ENCODE assay signal across 1 cellular context in the genomic region with DNA sequence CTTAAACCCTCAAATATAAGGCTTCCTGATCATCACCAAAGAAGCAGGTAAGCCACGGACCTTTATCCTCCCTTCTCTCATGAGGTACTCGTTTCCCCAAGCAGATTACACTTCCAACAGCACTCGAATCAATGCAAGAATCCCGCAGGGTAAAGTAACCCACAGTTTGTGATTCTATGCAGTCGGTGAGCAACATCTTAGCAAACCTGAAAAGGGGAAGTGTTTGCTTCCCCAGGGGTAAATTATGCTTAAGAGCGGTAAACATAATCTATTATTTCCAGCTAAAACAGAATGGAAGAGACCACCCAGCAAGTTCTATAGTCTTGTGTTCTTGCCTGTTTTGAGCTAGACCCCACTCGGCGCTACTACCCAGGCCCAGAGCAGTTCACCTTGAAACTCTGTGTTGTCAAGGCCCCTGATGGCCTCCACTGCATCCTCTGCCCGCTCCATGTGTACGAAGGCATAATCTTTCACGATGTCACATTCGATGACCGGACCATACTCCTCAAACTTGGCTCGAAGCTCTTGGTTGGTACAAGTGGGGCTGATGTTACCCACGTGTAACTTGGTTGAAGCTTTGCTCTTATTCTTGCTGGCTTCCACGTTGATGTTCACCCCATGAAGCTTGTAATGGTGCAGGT.
TF ChIP-seq lines count a peak whose summit lies in the region.

No MANE protein-coding gene starts in this region.

TF ChIP-seq in GM23338, 12 proteins besides CTCF, POLR2A, EP300 and RAD21 (continued from another document):
- TF ChIP-seq, protein P1, sequence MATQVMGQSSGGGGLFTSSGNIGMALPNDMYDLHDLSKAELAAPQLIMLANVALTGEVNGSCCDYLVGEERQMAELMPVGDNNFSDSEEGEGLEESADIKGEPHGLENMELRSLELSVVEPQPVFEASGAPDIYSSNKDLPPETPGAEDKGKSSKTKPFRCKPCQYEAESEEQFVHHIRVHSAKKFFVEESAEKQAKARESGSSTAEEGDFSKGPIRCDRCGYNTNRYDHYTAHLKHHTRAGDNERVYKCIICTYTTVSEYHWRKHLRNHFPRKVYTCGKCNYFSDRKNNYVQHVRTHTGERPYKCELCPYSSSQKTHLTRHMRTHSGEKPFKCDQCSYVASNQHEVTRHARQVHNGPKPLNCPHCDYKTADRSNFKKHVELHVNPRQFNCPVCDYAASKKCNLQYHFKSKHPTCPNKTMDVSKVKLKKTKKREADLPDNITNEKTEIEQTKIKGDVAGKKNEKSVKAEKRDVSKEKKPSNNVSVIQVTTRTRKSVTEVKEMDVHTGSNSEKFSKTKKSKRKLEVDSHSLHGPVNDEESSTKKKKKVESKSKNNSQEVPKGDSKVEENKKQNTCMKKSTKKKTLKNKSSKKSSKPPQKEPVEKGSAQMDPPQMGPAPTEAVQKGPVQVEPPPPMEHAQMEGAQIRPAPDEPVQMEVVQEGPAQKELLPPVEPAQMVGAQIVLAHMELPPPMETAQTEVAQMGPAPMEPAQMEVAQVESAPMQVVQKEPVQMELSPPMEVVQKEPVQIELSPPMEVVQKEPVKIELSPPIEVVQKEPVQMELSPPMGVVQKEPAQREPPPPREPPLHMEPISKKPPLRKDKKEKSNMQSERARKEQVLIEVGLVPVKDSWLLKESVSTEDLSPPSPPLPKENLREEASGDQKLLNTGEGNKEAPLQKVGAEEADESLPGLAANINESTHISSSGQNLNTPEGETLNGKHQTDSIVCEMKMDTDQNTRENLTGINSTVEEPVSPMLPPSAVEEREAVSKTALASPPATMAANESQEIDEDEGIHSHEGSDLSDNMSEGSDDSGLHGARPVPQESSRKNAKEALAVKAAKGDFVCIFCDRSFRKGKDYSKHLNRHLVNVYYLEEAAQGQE (IDR thresholded peaks at IDR 0.05; ENCODE audit: unreplicated experiment): no peak
- TF ChIP-seq STAT1 (IDR thresholded peaks at IDR 0.05; ENCODE audit: unreplicated experiment) (no peak), EZH2phosphoT487 (IDR thresholded peaks at IDR 0.05; ENCODE audit: unreplicated experiment) (no peak), NANOG (IDR thresholded peaks at IDR 0.05; ENCODE audit: borderline replicate concordance) (no peak), ZNF331 (CRISPR knock-in tag; IDR thresholded peaks at IDR 0.05; ENCODE audit: low read depth) (no peak), EZH2 (IDR thresholded peaks at IDR 0.05; ENCODE audit: low read depth, unreplicated experiment) (no peak), POLR2AphosphoS5 (IDR thresholded peaks at IDR 0.05; ENCODE audit: low read depth) (no peak), JUNB (IDR thresholded peaks at IDR 0.05; ENCODE audit: unreplicated experiment) (no peak)
- TF ChIP-seq, protein P2, sequence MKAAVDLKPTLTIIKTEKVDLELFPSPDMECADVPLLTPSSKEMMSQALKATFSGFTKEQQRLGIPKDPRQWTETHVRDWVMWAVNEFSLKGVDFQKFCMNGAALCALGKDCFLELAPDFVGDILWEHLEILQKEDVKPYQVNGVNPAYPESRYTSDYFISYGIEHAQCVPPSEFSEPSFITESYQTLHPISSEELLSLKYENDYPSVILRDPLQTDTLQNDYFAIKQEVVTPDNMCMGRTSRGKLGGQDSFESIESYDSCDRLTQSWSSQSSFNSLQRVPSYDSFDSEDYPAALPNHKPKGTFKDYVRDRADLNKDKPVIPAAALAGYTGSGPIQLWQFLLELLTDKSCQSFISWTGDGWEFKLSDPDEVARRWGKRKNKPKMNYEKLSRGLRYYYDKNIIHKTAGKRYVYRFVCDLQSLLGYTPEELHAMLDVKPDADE (IDR thresholded peaks at IDR 0.05): no peak
- TF ChIP-seq, protein P3, sequence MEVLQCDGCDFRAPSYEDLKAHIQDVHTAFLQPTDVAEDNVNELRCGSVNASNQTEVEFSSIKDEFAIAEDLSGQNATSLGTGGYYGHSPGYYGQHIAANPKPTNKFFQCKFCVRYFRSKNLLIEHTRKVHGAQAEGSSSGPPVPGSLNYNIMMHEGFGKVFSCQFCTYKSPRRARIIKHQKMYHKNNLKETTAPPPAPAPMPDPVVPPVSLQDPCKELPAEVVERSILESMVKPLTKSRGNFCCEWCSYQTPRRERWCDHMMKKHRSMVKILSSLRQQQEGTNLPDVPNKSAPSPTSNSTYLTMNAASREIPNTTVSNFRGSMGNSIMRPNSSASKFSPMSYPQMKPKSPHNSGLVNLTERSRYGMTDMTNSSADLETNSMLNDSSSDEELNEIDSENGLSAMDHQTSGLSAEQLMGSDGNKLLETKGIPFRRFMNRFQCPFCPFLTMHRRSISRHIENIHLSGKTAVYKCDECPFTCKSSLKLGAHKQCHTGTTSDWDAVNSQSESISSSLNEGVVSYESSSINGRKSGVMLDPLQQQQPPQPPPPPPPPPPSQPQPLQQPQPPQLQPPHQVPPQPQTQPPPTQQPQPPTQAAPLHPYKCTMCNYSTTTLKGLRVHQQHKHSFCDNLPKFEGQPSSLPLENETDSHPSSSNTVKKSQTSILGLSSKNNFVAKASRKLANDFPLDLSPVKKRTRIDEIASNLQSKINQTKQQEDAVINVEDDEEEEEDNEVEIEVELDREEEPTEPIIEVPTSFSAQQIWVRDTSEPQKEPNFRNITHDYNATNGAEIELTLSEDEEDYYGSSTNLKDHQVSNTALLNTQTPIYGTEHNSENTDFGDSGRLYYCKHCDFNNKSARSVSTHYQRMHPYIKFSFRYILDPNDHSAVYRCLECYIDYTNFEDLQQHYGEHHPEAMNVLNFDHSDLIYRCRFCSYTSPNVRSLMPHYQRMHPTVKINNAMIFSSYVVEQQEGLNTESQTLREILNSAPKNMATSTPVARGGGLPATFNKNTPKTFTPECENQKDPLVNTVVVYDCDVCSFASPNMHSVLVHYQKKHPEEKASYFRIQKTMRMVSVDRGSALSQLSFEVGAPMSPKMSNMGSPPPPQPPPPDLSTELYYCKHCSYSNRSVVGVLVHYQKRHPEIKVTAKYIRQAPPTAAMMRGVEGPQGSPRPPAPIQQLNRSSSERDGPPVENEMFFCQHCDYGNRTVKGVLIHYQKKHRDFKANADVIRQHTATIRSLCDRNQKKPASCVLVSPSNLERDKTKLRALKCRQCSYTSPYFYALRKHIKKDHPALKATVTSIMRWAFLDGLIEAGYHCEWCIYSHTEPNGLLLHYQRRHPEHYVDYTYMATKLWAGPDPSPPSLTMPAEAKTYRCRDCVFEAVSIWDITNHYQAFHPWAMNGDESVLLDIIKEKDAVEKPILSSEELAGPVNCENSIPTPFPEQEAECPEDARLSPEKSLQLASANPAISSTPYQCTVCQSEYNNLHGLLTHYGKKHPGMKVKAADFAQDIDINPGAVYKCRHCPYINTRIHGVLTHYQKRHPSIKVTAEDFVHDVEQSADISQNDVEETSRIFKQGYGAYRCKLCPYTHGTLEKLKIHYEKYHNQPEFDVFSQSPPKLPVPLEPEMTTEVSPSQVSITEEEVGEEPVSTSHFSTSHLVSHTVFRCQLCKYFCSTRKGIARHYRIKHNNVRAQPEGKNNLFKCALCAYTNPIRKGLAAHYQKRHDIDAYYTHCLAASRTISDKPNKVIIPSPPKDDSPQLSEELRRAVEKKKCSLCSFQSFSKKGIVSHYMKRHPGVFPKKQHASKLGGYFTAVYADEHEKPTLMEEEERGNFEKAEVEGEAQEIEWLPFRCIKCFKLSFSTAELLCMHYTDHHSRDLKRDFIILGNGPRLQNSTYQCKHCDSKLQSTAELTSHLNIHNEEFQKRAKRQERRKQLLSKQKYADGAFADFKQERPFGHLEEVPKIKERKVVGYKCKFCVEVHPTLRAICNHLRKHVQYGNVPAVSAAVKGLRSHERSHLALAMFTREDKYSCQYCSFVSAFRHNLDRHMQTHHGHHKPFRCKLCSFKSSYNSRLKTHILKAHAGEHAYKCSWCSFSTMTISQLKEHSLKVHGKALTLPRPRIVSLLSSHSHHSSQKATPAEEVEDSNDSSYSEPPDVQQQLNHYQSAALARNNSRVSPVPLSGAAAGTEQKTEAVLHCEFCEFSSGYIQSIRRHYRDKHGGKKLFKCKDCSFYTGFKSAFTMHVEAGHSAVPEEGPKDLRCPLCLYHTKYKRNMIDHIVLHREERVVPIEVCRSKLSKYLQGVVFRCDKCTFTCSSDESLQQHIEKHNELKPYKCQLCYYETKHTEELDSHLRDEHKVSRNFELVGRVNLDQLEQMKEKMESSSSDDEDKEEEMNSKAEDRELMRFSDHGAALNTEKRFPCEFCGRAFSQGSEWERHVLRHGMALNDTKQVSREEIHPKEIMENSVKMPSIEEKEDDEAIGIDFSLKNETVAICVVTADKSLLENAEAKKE (CRISPR knock-in tag; IDR thresholded peaks at IDR 0.05): no peak
